In the genomic region with DNA sequence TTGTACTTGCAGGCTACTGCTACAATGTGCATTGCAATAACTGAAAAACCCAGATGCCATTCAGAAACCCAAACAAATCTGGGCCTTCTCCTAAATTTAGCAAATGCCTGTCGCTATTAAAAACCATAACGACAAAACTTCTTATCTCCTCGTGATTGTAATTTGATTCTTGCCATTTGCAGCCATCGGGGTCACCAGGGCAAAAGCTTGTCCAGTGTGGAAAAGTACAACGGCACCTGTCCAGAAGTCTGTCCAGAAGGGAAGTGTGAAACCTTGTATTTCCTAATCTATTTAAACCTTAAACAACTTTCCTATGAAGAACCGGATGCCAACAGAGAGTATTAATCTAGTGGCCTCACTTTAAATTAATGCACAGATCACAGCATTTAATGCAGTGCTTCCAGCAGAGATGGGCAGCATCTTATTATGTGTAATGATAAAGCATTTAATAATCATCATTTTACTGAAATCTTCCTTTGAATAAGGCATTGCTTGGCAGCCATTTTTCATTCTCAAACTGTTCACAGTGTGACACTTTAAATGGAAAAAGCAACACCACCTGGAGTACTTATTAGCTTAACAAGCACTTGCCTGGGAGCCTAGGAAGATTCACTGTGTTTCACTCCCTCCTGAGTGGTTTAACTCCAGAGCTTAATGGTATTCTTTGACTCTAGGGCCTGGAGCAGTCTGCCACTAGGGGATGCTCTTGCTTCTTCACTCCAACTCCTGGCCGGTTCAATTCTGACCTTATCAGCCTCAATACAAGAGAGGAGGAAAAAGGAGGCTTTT, we compare ENCODE assay signal across 8 cellular contexts. TPM values are rescaled to one million over a fixed set of nuclear protein-coding genes. Genes with fewer than 3 reads are reported as not detected.
A peak's percentile ranks its signal among the peaks of the same experiment; 100 is the strongest.
DNase-seq lines count a peak whose midpoint lies in the region; ATAC-seq and TF ChIP-seq lines count a peak whose summit lies in the region.

No MANE protein-coding gene starts in this region.

- H3K27me3 ChIP-seq in GM06990 (replicated peaks; ENCODE audit: control insufficient read depth, insufficient read depth, low read length): no peaks in the 10 kb centered on the region
- H3K27me3 ChIP-seq in HAP-1 (ENCODE audit: low read depth): peaks cover 4% of the 10 kb centered on the region; the same call in 1 of the 2 replicates
- no peaks in the 10 kb centered on the region for H3K27me3 ChIP-seq in lower lobe of right lung (ENCODE audit: low read depth)
- no peaks in the 10 kb centered on the region for H3K27me3 ChIP-seq in thyroid gland

- H3K4me3 ChIP-seq in GM06990 (replicated peaks; ENCODE audit: low read depth, low read length) (no peak overlapping the region), HAP-1 (no peak overlapping the region), lower lobe of right lung (no peak overlapping the region), thyroid gland (replicated peaks in 1 of 3) (no peak overlapping the region)

- no peak for TF ChIP-seq POLR2A in thyroid gland (IDR thresholded peaks at IDR 0.05)

- H3K36me3 ChIP-seq in GM06990 (ENCODE audit: control insufficient read depth, insufficient read depth, low read length) (no peaks in the 10 kb centered on the region), HAP-1 (replicated peaks) (no peaks in the 10 kb centered on the region), lower lobe of right lung (no peaks in the 10 kb centered on the region), thyroid gland (no peaks in the 10 kb centered on the region)

- intact Hi-C loops in lower lobe of right lung (cut with DNase I): no loop called here
- intact Hi-C loops in thyroid gland (cut with DNase I): no loop called here

- H3K27ac ChIP-seq in RWPE1 (no peak overlapping the region), lower lobe of right lung (peak overlapping the region; percentile 21), thyroid gland (peak overlapping the region in 1 of 3 donors; percentile 32)

- CTCF ChIA-PET in RWPE1 (lab: Yijun Ruan, JAX): interaction anchor here (0.5 to 1.0 kb wide), 13 partner anchors 10 to 1191 kb away, joined by 3 to 6 read pairs (median 3); no protein-coding TSS in a partner anchor

- TF ChIP-seq CTCF in GM06990 (IDR thresholded peaks at IDR 0.05; ENCODE audit: insufficient read depth, low read length, poor library complexity, severe bottlenecking): peak; percentile 100
- peak; percentile 99 for TF ChIP-seq CTCF in LNCAP (IDR thresholded peaks at IDR 0.05)
- TF ChIP-seq CTCF in RWPE1 (conservative IDR thresholded peaks at IDR 0.05; ENCODE audit: low read depth): peak; percentile 85
- TF ChIP-seq CTCF in lower lobe of right lung (IDR thresholded peaks at IDR 0.05): peak; percentile 93
- peak; percentile 39 to 73 (median 54) for TF ChIP-seq CTCF in thyroid gland (IDR thresholded peaks at IDR 0.05)

- POLR2A ChIA-PET in RWPE1 (lab: Yijun Ruan, JAX; ENCODE audit: low non-redundant PET): no interaction called here

- peak; percentile 79 for DNase-seq in A172 (ENCODE audit: low spot score)
- no peak for DNase-seq in GM06990 (ENCODE audit: extremely low read depth, insufficient read length)
- peak; percentile 59 to 67 for DNase-seq in HAP-1 (ENCODE audit: low spot score in 2 of 2)
- DNase-seq in RWPE1 (ENCODE audit: low spot score): peak; percentile 52
- DNase-seq in dedifferentiated amniotic fluid mesenchymal stem cell (ENCODE audit: extremely low spot score): peak; percentile 71
- no peak for DNase-seq in lower lobe of right lung
- DNase-seq in thyroid gland: peak; percentile 17 to 35

- no peaks in the 10 kb centered on the region for H3K4me1 ChIP-seq in HAP-1
- H3K4me1 ChIP-seq in lower lobe of right lung: peaks cover 17% of the 10 kb centered on the region
- no peaks in the 10 kb centered on the region for H3K4me1 ChIP-seq in thyroid gland

- WGBS in thyroid gland, 2 donors: 53 to 61% methylated on average over 7 of the region's 7 CpGs

- in situ Hi-C loops in HAP-1 (cut with MboI; ENCODE audit: low sequenced_read_pairs): no loop called here

- H3K9me3 ChIP-seq in HAP-1 (no peaks in the 10 kb centered on the region), lower lobe of right lung (no peaks in the 10 kb centered on the region), thyroid gland (no peaks in the 10 kb centered on the region)

- ATAC-seq in lower lobe of right lung: peak; percentile 92

RNA-seq across cellular contexts. Expression of gene C7, which starts 4.9 kb away (rescaled TPM):
- total RNA-seq in A172 (2014; rRNA removed; shearing (Covaris generic)): not detected in 2 replicates
- total RNA-seq in lower lobe of right lung (237 TPM), thyroid gland (100 to 1,000 TPM; 108 to 257 (median 203) TPM)

Comparison
In these comparisons a context has a peak if more than half of its experiments do, and no peak if none do; other contexts are left out.
1. DNase-seq: peak in A172 (single experiment), HAP-1 (2 of 2), RWPE1 (single experiment), dedifferentiated amniotic fluid mesenchymal stem cell (single experiment) and thyroid gland (2 of 2); none in GM06990 (single experiment) and lower lobe of right lung (single experiment).
2. RNA of gene C7, which starts 4.9 kb away (total RNA-seq): 108 to 257 TPM in thyroid gland and 237 TPM in lower lobe of right lung (single experiment); not detected in A172; every median in the first group is over 100 times any median in the second.
3. Peak in every context shown above with its lines, with median percentiles within 50 percentile points of each other: CTCF ChIP-seq.